In the genomic region with DNA sequence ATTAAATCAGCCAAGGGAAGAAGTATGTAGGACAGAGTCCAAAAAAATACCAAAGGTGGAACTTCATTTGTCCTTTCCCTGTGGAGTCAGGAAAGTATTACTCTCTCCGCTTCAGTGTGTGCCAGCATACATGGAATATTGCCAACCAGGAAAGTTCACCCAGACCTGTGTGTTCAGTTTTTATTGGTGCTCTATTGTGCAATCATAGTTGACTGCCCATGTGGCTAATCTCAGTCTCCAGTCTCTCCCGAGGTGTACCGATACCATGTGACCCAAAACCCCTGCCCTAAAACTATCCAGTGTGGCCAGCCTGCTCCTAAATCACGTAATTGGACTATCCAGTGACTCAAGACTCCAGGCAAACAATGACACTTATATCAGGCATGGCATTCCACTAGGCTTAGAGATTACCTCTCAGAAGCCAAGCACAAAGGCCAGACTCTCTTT, we compare ENCODE assay signal across 8 cellular contexts. TPM values are rescaled to one million over a fixed set of nuclear protein-coding genes. Genes with fewer than 3 reads are reported as not detected.
DNase-seq lines count a peak whose midpoint lies in the region; ATAC-seq and TF ChIP-seq lines count a peak whose summit lies in the region.

No MANE protein-coding gene starts in this region.

- no peaks in the 10 kb centered on the region for H3K9me3 Mint-ChIP-seq in CD14-positive monocyte

- H3K27ac ChIP-seq in muscle layer of duodenum (ENCODE audit: low read length) = peak overlapping the region; percentile 79

- H3K9me3 ChIP-seq in muscle layer of duodenum (ENCODE audit: control insufficient read depth in 1 of 2, low read length in 2 of 2) = no peaks in the 10 kb centered on the region

- peaks cover 71 to 88% of the 10 kb centered on the region in 2 donors for H3K36me3 Mint-ChIP-seq in CD14-positive monocyte

- H3K4me3 Mint-ChIP-seq in CD14-positive monocyte = no peak overlapping the region

- H3K27ac Mint-ChIP-seq in CD14-positive monocyte = peak overlapping the region in 1 of 7 donors; percentile 79

- peaks cover 0 to 2% (median 0%) of the 10 kb centered on the region in 3 donors for H3K27me3 Mint-ChIP-seq in CD14-positive monocyte (ENCODE audit: low read depth in 3 of 3)

- H3K4me1 Mint-ChIP-seq in CD14-positive monocyte = no peaks in the 10 kb centered on the region

- no peak for TF ChIP-seq CTCF in epithelial cell of esophagus (IDR thresholded peaks at IDR 0.05; ENCODE audit: insufficient read depth, low read depth, low read length, missing control alignments)
- TF ChIP-seq CTCF in CD14-positive monocyte (IDR thresholded peaks at IDR 0.05) = no peak

- intact Hi-C loops in CD14-positive monocyte (cut with micrococcal nuclease) = no loop called here

- no peak overlapping the region for H3K4me3 ChIP-seq in epithelial cell of esophagus (ENCODE audit: low read length)
- no peak overlapping the region for H3K4me3 ChIP-seq in muscle layer of duodenum (ENCODE audit: low read depth in 1 of 2, low read length in 2 of 2)

- ATAC-seq in HG03045 (IDR thresholded peaks at IDR 0.05; ENCODE audit: unreplicated experiment) = no peak

- DNase-seq in AG08396 (ENCODE audit: low spot score) (peak; percentile 50), NCI-H82 (lab: John Stamatoyannopoulos, UW) (peak; percentile 85), epithelial cell of esophagus (ENCODE audit: low read depth) (peak; percentile 99), NCI-H510A (lab: John Stamatoyannopoulos, UW) (no peak), CD14-positive monocyte (ENCODE audit: low spot score) (no peak), epidermal melanocyte (ENCODE audit: insufficient read length, low spot score) (no peak)

- H3K27me3 ChIP-seq in muscle layer of duodenum (ENCODE audit: low read depth, low read length) = no peaks in the 10 kb centered on the region

- peaks cover 0 to 13% of the 10 kb centered on the region in 2 donors for H3K4me1 ChIP-seq in muscle layer of duodenum (ENCODE audit: control insufficient read depth in 1 of 2, insufficient read depth in 2 of 2, low read length in 2 of 2)

- peaks cover 21 to 42% of the 10 kb centered on the region in 2 donors for H3K36me3 ChIP-seq in muscle layer of duodenum (ENCODE audit: control insufficient read depth in 1 of 2, insufficient read depth in 2 of 2, low read length in 2 of 2)

RNA-seq across cellular contexts. Expression of a gene that starts 38.8 kb away (rescaled TPM):
- 1 to 10 TPM; 4.3 to 8.1 TPM for polyA plus RNA-seq in CD14-positive monocyte

Comparison
In these comparisons a context has a peak if more than half of its experiments do, and no peak if none do; other contexts are left out.
1. DNase-seq: peak in AG08396 (single experiment), NCI-H82 (single experiment) and epithelial cell of esophagus (single experiment); none in NCI-H510A (single experiment), CD14-positive monocyte (single experiment) and epidermal melanocyte (single experiment).